ENCODE assay signal across 8 cellular contexts in the genomic region with DNA sequence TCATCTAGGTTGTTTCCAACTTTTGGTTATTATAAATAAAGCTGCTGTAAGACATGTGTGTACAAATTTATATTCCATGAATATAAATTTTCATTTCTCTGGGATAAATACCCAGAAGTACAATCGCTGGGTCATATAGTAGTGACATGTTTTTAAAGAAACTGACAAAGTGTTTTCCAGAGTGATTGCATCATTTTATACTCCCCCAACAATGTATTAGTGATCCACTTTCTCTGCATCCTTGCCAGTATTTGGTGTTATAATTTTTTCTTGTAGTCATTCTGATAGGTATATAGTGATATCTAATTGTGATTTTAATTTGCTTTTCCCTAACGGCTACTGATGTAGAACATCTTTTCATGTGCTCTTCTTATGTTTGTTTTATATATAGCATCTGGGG.
"Had no signal": no experiment of that assay in that cellular context is flagged by ENCODE, and none has a peak within 500 bp of the region (broad histone marks: within the 10 kb centered on the region; RNA-seq: fewer than 3 reads in every experiment).

No MANE protein-coding gene starts in this region.

- H3K4me3 ChIP-seq: GM12878 had no signal

- FAIRE-seq: G401.6, GM12878, GM12891, GM12892, GM18507, GM19239 had no signal

- ATAC-seq: GM12878 had no signal

- DNase-seq: GDM1, GF-D8 had no signal
